7 cellular contexts compared by ENCODE assay signal in genomic region chr3:23806322-23807160, GRCh38. TPM values are rescaled to one million over a fixed set of nuclear protein-coding genes. Genes with fewer than 3 reads are reported as not detected.
DNase-seq lines count a peak whose midpoint lies in the region; ATAC-seq, FAIRE-seq and TF ChIP-seq lines count a peak whose summit lies in the region.

No MANE protein-coding gene starts in this region.

- DNase-seq in SJSA1 (ENCODE audit: low read depth in 1 of 2, low spot score in 2 of 2), result peak; percentile 15 to 37
- DNase-seq in cardiac fibroblast (ENCODE audit: low read depth in 2 of 2), result peak in 1 of 2 donors; percentile 29
- DNase-seq in keratinocyte (ENCODE audit: low read depth, low spot score), result no peak
- DNase-seq in stimulated activated CD8-positive, alpha-beta memory T cell treated with anti-CD3 and anti-CD28 coated beads, Interleukin-4, amount 100 ng/mL, for 48 hours, result peak; percentile 40

- H2AFZ ChIP-seq in keratinocyte (ENCODE audit: control insufficient read depth, low read length), result peak overlapping the region; percentile 9

- H3K9me1 ChIP-seq in keratinocyte (ENCODE audit: control insufficient read depth, extremely low read depth, insufficient read depth, low read length), result no peaks in the 10 kb centered on the region

- dilution Hi-C loops in keratinocyte (cut with MboI; ENCODE audit: extremely low pct_ligation_motif_present, low sequenced_read_pairs), result no loop called here

- peak overlapping the region; percentile 81 for H3K9ac ChIP-seq in keratinocyte (ENCODE audit: control insufficient read depth, extremely low read depth, insufficient read depth, low read length)

- peaks cover 13% of the 10 kb centered on the region for H3K4me1 ChIP-seq in SJSA1 (replicated peaks)
- H3K4me1 ChIP-seq in keratinocyte (ENCODE audit: control insufficient read depth, extremely low read depth, insufficient read depth, low read length), result peaks cover 38% of the 10 kb centered on the region

- FAIRE-seq in keratinocyte (lab: Jason Lieb, UNC), result no peak

- peaks cover 32% of the 10 kb centered on the region for H3K79me2 ChIP-seq in keratinocyte (ENCODE audit: control insufficient read depth, insufficient read depth, low read length)

- H3K4me2 ChIP-seq in keratinocyte (ENCODE audit: control insufficient read depth, extremely low read depth, insufficient read depth, low read depth, low read length), result peak overlapping the region; percentile 96

- peaks cover 27% of the 10 kb centered on the region for H3K36me3 ChIP-seq in SJSA1
- no peaks in the 10 kb centered on the region for H3K36me3 ChIP-seq in keratinocyte (ENCODE audit: control insufficient read depth in 2 of 2, extremely low read depth in 1 of 2, insufficient read depth in 2 of 2, low read length in 2 of 2)

- no peaks in the 10 kb centered on the region for H3K27me3 ChIP-seq in SJSA1 (replicated peaks)
- no peaks in the 10 kb centered on the region for H3K27me3 ChIP-seq in keratinocyte (ENCODE audit: control insufficient read depth, extremely low read depth, insufficient read depth, low read length)

- peak overlapping the region; percentile 63 for H3K4me3 ChIP-seq in SJSA1
- peak overlapping the region; percentile 76 to 81 for H3K4me3 ChIP-seq in cardiac fibroblast (replicated peaks in 1 of 2; ENCODE audit: low read depth in 2 of 2, low read length in 2 of 2)
- H3K4me3 ChIP-seq in keratinocyte (ENCODE audit: control insufficient read depth in 2 of 3, extremely low read depth in 1 of 3, insufficient read depth in 2 of 3, low read depth in 1 of 3, low read length in 3 of 3), result peak overlapping the region; percentile 74 to 96 (median 78)

- ATAC-seq in GM18505 (IDR thresholded peaks at IDR 0.05; ENCODE audit: unreplicated experiment) (peak; percentile 7), HG02763 (IDR thresholded peaks at IDR 0.05; ENCODE audit: unreplicated experiment) (peak; percentile 5), GM21360 (IDR thresholded peaks at IDR 0.05; ENCODE audit: unreplicated experiment) (no peak)

- H3K9me3 ChIP-seq in SJSA1 (replicated peaks) (no peaks in the 10 kb centered on the region), keratinocyte (ENCODE audit: control insufficient read depth, low read depth, low read length) (no peaks in the 10 kb centered on the region)

- TF ChIP-seq CTCF in cardiac fibroblast (IDR thresholded peaks at IDR 0.05; ENCODE audit: low read depth, low read length), result no peak
- TF ChIP-seq CTCF in keratinocyte (optimal IDR thresholded peaks at IDR 0.05 in 1 of 3, IDR thresholded peaks at IDR 0.05 in 1 of 3, conservative IDR thresholded peaks at IDR 0.05 in 1 of 3; ENCODE audit: extremely low read depth in 1 of 3, insufficient read depth in 2 of 3, low read length in 3 of 3), result no peak

- H3K27ac ChIP-seq in SJSA1 (peak overlapping the region; percentile 39), keratinocyte (ENCODE audit: control insufficient read depth, insufficient read depth, low read length) (peak overlapping the region; percentile 54)

- no peak for TF ChIP-seq POLR2A in GM18505 (IDR thresholded peaks at IDR 0.05; ENCODE audit: borderline replicate concordance, extremely low read depth, insufficient read depth, insufficient read length)

- no peaks in the 10 kb centered on the region for H4K20me1 ChIP-seq in keratinocyte (ENCODE audit: control insufficient read depth, extremely low read depth, insufficient read depth, low read length)

RNA-seq across cellular contexts. Expression of gene UBE2E1, which starts 0.8 kb away (rescaled TPM):
- 55.0 and 112 TPM in 2 replicates for total RNA-seq in SJSA1 (2014; rRNA removed; shearing (Covaris generic))
- 87.7 to 205 TPM (median 150 TPM) in 3 replicates for polyA plus RNA-seq in keratinocyte
- 20.5 TPM for polyA plus RNA-seq in keratinocyte (2011; ENCODE audit: low read depth)
- 102 and 226 TPM in 2 replicates for polyA plus RNA-seq in keratinocyte (2011; cell fraction: cytosol; rRNA removed)
- 95.5 and 114 TPM in 2 replicates for polyA plus RNA-seq in keratinocyte (2011; cell fraction: nucleus; rRNA removed)
- polyA plus RNA-seq in keratinocyte (2012; ENCODE audit: low replicate concordance), result 92.3 and 105 TPM in 2 replicates
- 23.1 to 52.2 TPM (median 50.2 TPM) in 3 replicates for polyA minus RNA-seq in keratinocyte
- polyA minus RNA-seq in keratinocyte (2011; cell fraction: cytosol; rRNA and poly(A)+ RNA removed), result 54.5 TPM
- polyA minus RNA-seq in keratinocyte (2011; cell fraction: nucleus; rRNA and poly(A)+ RNA removed), result 25.0 and 54.0 TPM in 2 replicates
